Comparison of ENCODE assay signal across 33 cellular contexts in the genomic region with DNA sequence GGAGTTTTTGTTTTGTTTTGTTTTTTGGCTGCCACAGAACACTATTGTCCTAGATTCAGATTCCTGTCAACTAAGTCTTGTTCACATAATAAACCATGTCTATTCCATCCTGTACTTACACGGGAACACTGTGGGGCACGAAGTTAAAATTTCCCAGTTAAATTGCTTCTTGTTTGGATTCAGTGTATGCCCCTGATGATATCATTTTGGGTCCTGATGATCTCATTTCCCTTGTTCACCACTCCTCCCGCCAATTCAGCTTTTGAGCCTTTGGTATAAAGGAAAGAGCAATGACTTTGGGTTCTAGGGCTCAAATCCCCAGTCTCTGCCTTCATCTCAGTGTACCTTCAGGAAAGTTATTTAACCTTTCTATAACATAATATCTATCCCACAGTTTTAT.
"Had no signal": no experiment of that assay in that cellular context is flagged by ENCODE, and none has a peak within 500 bp of the region (broad histone marks: within the 10 kb centered on the region; RNA-seq: fewer than 3 reads in every experiment).

No MANE protein-coding gene starts in this region.

- H3K9me3 Mint-ChIP-seq: activated B cell treated with CpG ODN at 0.5 μM for 24 hours; activated CD4-positive, alpha-beta memory T cell treated with anti-CD3 and anti-CD28 coated beads, Interleukin-2, amount 10 ng/mL, durations not matched to agents 7 days and 5 days; activated naive CD4-positive, alpha-beta T cell treated with anti-CD3 and anti-CD28 coated beads, Interleukin-2, amount 10 ng/mL, durations not matched to agents 7 days and 5 days; activated naive CD4-positive, alpha-beta T cell treated with anti-CD3 and anti-CD28 coated beads, Interleukin-2, amount 50 U/mL, for 24 hours; activated naive CD8-positive, alpha-beta T cell treated with anti-CD3 and anti-CD28 coated beads, Interleukin-2, amount 50 U/mL, for 24 hours; activated T-cell treated with anti-CD3 and anti-CD28 coated beads, Interleukin-2, amount 50 U/mL, for 24 hours; activated T-helper 2 cell treated with anti-CD3 and anti-CD28 coated beads, Interferon-gamma antibody, Interleukin-2, Interleukin-4, amounts not matched to agents 10 μg/mL and 5 μg/mL and 100 μg/mL, durations not matched to agents 14 hours and 24 hours and 36 hours; T-helper 1 cell treated with Interleukin-12 subunit alpha and Interleukin-12 subunit beta and Interleukin-4 antibody, amounts not matched to agents 30 μg/mL and 1 μg/mL, for 36 hours; T-helper 2 cell treated with Interferon-gamma antibody and Interleukin-4, amounts not matched to agents 5 μg/mL and 100 μg/mL, for 36 hours had no signal

- H3K27me3 Mint-ChIP-seq: activated CD4-positive, alpha-beta memory T cell treated with anti-CD3 and anti-CD28 coated beads, Interleukin-2, amount 10 ng/mL, durations not matched to agents 7 days and 5 days; activated CD4-positive, alpha-beta T cell treated with anti-CD3 and anti-CD28 coated beads for 36 hours; activated naive CD4-positive, alpha-beta T cell treated with anti-CD3 and anti-CD28 coated beads, Interleukin-2, amount 50 U/mL, for 24 hours; activated naive CD8-positive, alpha-beta T cell; activated naive CD8-positive, alpha-beta T cell treated with anti-CD3 and anti-CD28 coated beads, Interleukin-2, amount 50 U/mL, for 24 hours; activated T-cell treated with anti-CD3 and anti-CD28 coated beads, Interleukin-2, amount 50 U/mL, for 24 hours had no signal

- H3K9me3 ChIP-seq: ascending aorta had no signal

- H3K36me3 Mint-ChIP-seq: activated naive CD4-positive, alpha-beta T cell treated with anti-CD3 and anti-CD28 coated beads, Interleukin-2, amount 10 ng/mL, durations not matched to agents 7 days and 5 days; activated naive CD4-positive, alpha-beta T cell treated with anti-CD3 and anti-CD28 coated beads, Interleukin-2, amount 50 U/mL, for 24 hours; activated naive CD8-positive, alpha-beta T cell; activated naive CD8-positive, alpha-beta T cell treated with anti-CD3 and anti-CD28 coated beads, Interleukin-2, amount 10 ng/mL, durations not matched to agents 7 days and 5 days; brain had no signal

- H3K4me1 Mint-ChIP-seq: activated B cell treated with CpG ODN at 0.5 μM for 24 hours; activated CD4-positive, alpha-beta memory T cell treated with anti-CD3 and anti-CD28 coated beads, Interleukin-2, amount 10 ng/mL, durations not matched to agents 7 days and 5 days; activated CD4-positive, alpha-beta T cell treated with anti-CD3 and anti-CD28 coated beads for 36 hours; activated CD8-positive, alpha-beta memory T cell treated with anti-CD3 and anti-CD28 coated beads, Interleukin-2, amount 10 ng/mL, durations not matched to agents 7 days and 5 days; activated naive CD4-positive, alpha-beta T cell treated with anti-CD3 and anti-CD28 coated beads, Interleukin-2, amount 50 U/mL, for 24 hours; activated naive CD8-positive, alpha-beta T cell treated with anti-CD3 and anti-CD28 coated beads, Interleukin-2, amount 10 ng/mL, durations not matched to agents 7 days and 5 days; activated naive CD8-positive, alpha-beta T cell treated with anti-CD3 and anti-CD28 coated beads, Interleukin-2, amount 50 U/mL, for 24 hours had no signal

- ATAC-seq: activated CD4-positive, alpha-beta T cell treated with anti-CD3 and anti-CD28 coated beads for 36 hours; activated CD8-positive, alpha-beta memory T cell treated with anti-CD3 and anti-CD28 coated beads, Interleukin-2, amount 10 ng/mL, durations not matched to agents 7 days and 5 days; activated CD8-positive, alpha-beta T cell treated with anti-CD3 and anti-CD28 coated beads, Interleukin-2, amount 10 ng/mL, durations not matched to agents 7 days and 5 days; activated naive CD8-positive, alpha-beta T cell treated with anti-CD3 and anti-CD28 coated beads, Interleukin-2, amount 50 U/mL, for 24 hours had no signal

- FAIRE-seq: TTC549 had no signal

- H3K4me3 ChIP-seq: ascending aorta had no signal

- DNase-seq: activated B cell treated with CpG ODN at 0.5 μM for 24 hours; activated CD4-positive, alpha-beta memory T cell treated with anti-CD3 and anti-CD28 coated beads, Interleukin-2, amount 10 ng/mL, durations not matched to agents 7 days and 5 days; activated CD4-positive, alpha-beta T cell treated with anti-CD3 and anti-CD28 coated beads for 1 hour; activated CD4-positive, alpha-beta T cell treated with anti-CD3 and anti-CD28 coated beads for 36 hours; activated CD4-positive, alpha-beta T cell treated with anti-CD3 and anti-CD28 coated beads for 48 hours; activated CD4-positive, alpha-beta T cell treated with anti-CD3 and anti-CD28 coated beads, Interleukin-2, amount 10 ng/mL, durations not matched to agents 7 days and 5 days; activated CD4-positive, alpha-beta T cell treated with anti-CD3 and anti-CD28 coated beads, Interleukin-2, amount 50 U/mL, for 48 hours; activated CD8-positive, alpha-beta memory T cell treated with anti-CD3 and anti-CD28 coated beads for 24 hours; activated CD8-positive, alpha-beta memory T cell treated with anti-CD3 and anti-CD28 coated beads, Interleukin-2, amount 10 ng/mL, durations not matched to agents 7 days and 5 days; activated CD8-positive, alpha-beta memory T cell treated with anti-CD3 and anti-CD28 coated beads, Interleukin-2, amount 50 U/mL, for 48 hours; activated CD8-positive, alpha-beta T cell treated with anti-CD3 and anti-CD28 coated beads, Interleukin-2, amount 10 ng/mL, durations not matched to agents 7 days and 5 days; activated effector memory CD4-positive, alpha-beta T cell treated with Interleukin-2 at 50 U/mL for 16 hours; activated gamma-delta T cell; activated naive CD4-positive, alpha-beta T cell treated with anti-CD3 and anti-CD28 coated beads, Interleukin-2, amount 10 ng/mL, durations not matched to agents 7 days and 5 days; activated naive CD4-positive, alpha-beta T cell treated with Interleukin-2 at 50 U/mL for 16 hours; activated naive CD8-positive, alpha-beta T cell treated with anti-CD3 and anti-CD28 coated beads, Interleukin-2, amount 10 ng/mL, durations not matched to agents 7 days and 5 days; activated naive CD8-positive, alpha-beta T cell treated with anti-CD3 and anti-CD28 coated beads, Interleukin-2, amount 50 U/mL, for 24 hours; activated T-cell treated with anti-CD3 and anti-CD28 coated beads, Interleukin-2, amount 50 U/mL, for 24 hours; activated T-cell treated with anti-CD3 and anti-CD28 coated beads, Interleukin-2, amount 50 U/mL, for 48 hours; amygdala; anterior cingulate cortex; central memory CD4-positive, alpha-beta T cell; T-helper 2 cell; T-helper 9 cell had no signal

- H3K4me3 Mint-ChIP-seq: activated B cell treated with CpG ODN at 0.5 μM for 24 hours; activated CD4-positive, alpha-beta memory T cell treated with anti-CD3 and anti-CD28 coated beads, Interleukin-2, amount 10 ng/mL, durations not matched to agents 7 days and 5 days; activated CD4-positive, alpha-beta T cell treated with anti-CD3 and anti-CD28 coated beads for 36 hours; activated CD4-positive, alpha-beta T cell treated with anti-CD3 and anti-CD28 coated beads, Interleukin-2, amount 10 ng/mL, durations not matched to agents 7 days and 5 days; activated CD8-positive, alpha-beta memory T cell treated with anti-CD3 and anti-CD28 coated beads, Interleukin-2, amount 10 ng/mL, durations not matched to agents 7 days and 5 days; activated CD8-positive, alpha-beta T cell treated with anti-CD3 and anti-CD28 coated beads, Interleukin-2, amount 10 ng/mL, durations not matched to agents 7 days and 5 days; activated naive CD4-positive, alpha-beta T cell treated with anti-CD3 and anti-CD28 coated beads, Interleukin-2, amount 10 ng/mL, durations not matched to agents 7 days and 5 days; activated naive CD4-positive, alpha-beta T cell treated with anti-CD3 and anti-CD28 coated beads, Interleukin-2, amount 50 U/mL, for 24 hours; activated naive CD8-positive, alpha-beta T cell; activated naive CD8-positive, alpha-beta T cell treated with anti-CD3 and anti-CD28 coated beads, Interleukin-2, amount 10 ng/mL, durations not matched to agents 7 days and 5 days; activated naive CD8-positive, alpha-beta T cell treated with anti-CD3 and anti-CD28 coated beads, Interleukin-2, amount 50 U/mL, for 24 hours; activated T-cell treated with anti-CD3 and anti-CD28 coated beads, Interleukin-2, amount 50 U/mL, for 24 hours; brain; T-helper 1 cell treated with Interleukin-12 subunit alpha and Interleukin-12 subunit beta and Interleukin-4 antibody, amounts not matched to agents 30 μg/mL and 1 μg/mL, for 36 hours; T-helper 2 cell treated with Interferon-gamma antibody and Interleukin-4, amounts not matched to agents 5 μg/mL and 100 μg/mL, for 36 hours had no signal

- H3K27me3 ChIP-seq: ascending aorta had no signal

- H3K4me1 ChIP-seq: ascending aorta had no signal

- H3K27ac Mint-ChIP-seq: activated B cell treated with CpG ODN at 0.5 μM for 24 hours; activated CD4-positive, alpha-beta memory T cell treated with anti-CD3 and anti-CD28 coated beads, Interleukin-2, amount 10 ng/mL, durations not matched to agents 7 days and 5 days; activated CD4-positive, alpha-beta T cell treated with anti-CD3 and anti-CD28 coated beads for 36 hours; activated CD4-positive, alpha-beta T cell treated with anti-CD3 and anti-CD28 coated beads, Interleukin-2, amount 10 ng/mL, durations not matched to agents 7 days and 5 days; activated CD8-positive, alpha-beta memory T cell treated with anti-CD3 and anti-CD28 coated beads, Interleukin-2, amount 10 ng/mL, durations not matched to agents 7 days and 5 days; activated CD8-positive, alpha-beta T cell treated with anti-CD3 and anti-CD28 coated beads, Interleukin-2, amount 10 ng/mL, durations not matched to agents 7 days and 5 days; activated naive CD4-positive, alpha-beta T cell treated with anti-CD3 and anti-CD28 coated beads, Interleukin-2, amount 10 ng/mL, durations not matched to agents 7 days and 5 days; activated naive CD4-positive, alpha-beta T cell treated with anti-CD3 and anti-CD28 coated beads, Interleukin-2, amount 50 U/mL, for 24 hours; activated naive CD8-positive, alpha-beta T cell; activated naive CD8-positive, alpha-beta T cell treated with anti-CD3 and anti-CD28 coated beads, Interleukin-2, amount 10 ng/mL, durations not matched to agents 7 days and 5 days; activated naive CD8-positive, alpha-beta T cell treated with anti-CD3 and anti-CD28 coated beads, Interleukin-2, amount 50 U/mL, for 24 hours; activated T-cell treated with anti-CD3 and anti-CD28 coated beads, Interleukin-2, amount 50 U/mL, for 24 hours; activated T-helper 2 cell treated with anti-CD3 and anti-CD28 coated beads, Interferon-gamma antibody, Interleukin-2, Interleukin-4, amounts not matched to agents 10 μg/mL and 5 μg/mL and 100 μg/mL, durations not matched to agents 14 hours and 24 hours and 36 hours; brain; T-helper 1 cell treated with Interleukin-12 subunit alpha and Interleukin-12 subunit beta and Interleukin-4 antibody, amounts not matched to agents 30 μg/mL and 1 μg/mL, for 36 hours; T-helper 2 cell treated with Interferon-gamma antibody and Interleukin-4, amounts not matched to agents 5 μg/mL and 100 μg/mL, for 36 hours had no signal

- H3K27ac ChIP-seq: ascending aorta, VCaP had no signal

- H3K36me3 ChIP-seq: ascending aorta had no signal
